28 cellular contexts compared by ENCODE assay signal in genomic region chr6:95357380-95358025, GRCh38.
"Had no signal": no experiment of that assay in that cellular context is flagged by ENCODE, and none has a peak within 500 bp of the region (broad histone marks: within the 10 kb centered on the region; RNA-seq: fewer than 3 reads in every experiment).

No MANE protein-coding gene starts in this region.

- H3K4me3 ChIP-seq: neural progenitor cell, psoas muscle, skin epidermis, smooth muscle cell, spleen, suprapubic skin, testis, tibial artery, transverse colon, upper lobe of right lung, uterus had no signal

- DNase-seq: naive thymus-derived CD4-positive, alpha-beta T cell; natural killer cell; occipital lobe; posterior cingulate gyrus; psoas muscle; right cardiac atrium; spleen; stimulated activated CD4-positive, alpha-beta T cell treated with anti-CD3 and anti-CD28 coated beads, Interleukin-12 subunit alpha, Interleukin-12 subunit beta, amount 100 ng/mL, for 4 hours; stimulated activated CD4-positive, alpha-beta T cell treated with anti-CD3 and anti-CD28 coated beads, Interleukin-1b, Interleukin-23, amount 100 ng/mL, for 48 hours; stimulated activated CD4-positive, alpha-beta T cell treated with anti-CD3 and anti-CD28 coated beads, Interleukin-4, amount 100 ng/mL, for 1 hour; stimulated activated CD4-positive, alpha-beta T cell treated with anti-CD3 and anti-CD28 coated beads, Interleukin-4, amount 100 ng/mL, for 4 hours; stimulated activated CD8-positive, alpha-beta memory T cell treated with anti-CD3 and anti-CD28 coated beads, Interleukin-4, amount 100 ng/mL, for 48 hours; stimulated activated naive CD4-positive, alpha-beta T cell; stimulated activated naive CD8-positive, alpha-beta T cell treated with anti-CD3 and anti-CD28 coated beads, Interleukin-15, amount 100 ng/mL, for 72 hours; stimulated activated naive CD8-positive, alpha-beta T cell treated with anti-CD3 and anti-CD28 coated beads, Interleukin-15, Interleukin-2, amounts not matched to agents 100 U/mL and 50 U/mL, for 24 hours; substantia nigra; testis; tibial artery; transverse colon; upper lobe of right lung; uterus had no signal

- H3K9me3 ChIP-seq: psoas muscle, spleen, suprapubic skin, testis, tibial artery, transverse colon, upper lobe of right lung, uterus had no signal

- H3K79me2 ChIP-seq: parathyroid adenoma had no signal

- ATAC-seq: naive thymus-derived CD4-positive, alpha-beta T cell; natural killer cell; psoas muscle; right cardiac atrium; sciatic nerve; stimulated activated memory B cell treated with anti-CD40 and anti-IgM and Interleukin-4, amounts not matched to agents 10 μg/mL and 1 μg/mL and 100 μg/mL, for 72 hours; stimulated activated naive CD8-positive, alpha-beta T cell treated with anti-CD3 and anti-CD28 coated beads, Interleukin-15, amount 100 ng/mL, for 72 hours; stimulated activated naive CD8-positive, alpha-beta T cell treated with anti-CD3 and anti-CD28 coated beads, Interleukin-15, Interleukin-2, amounts not matched to agents 100 U/mL and 50 U/mL, for 24 hours; upper lobe of right lung had no signal

- H2AFZ ChIP-seq: neural progenitor cell, parathyroid adenoma had no signal

- H3K4me2 ChIP-seq: neural progenitor cell, smooth muscle cell had no signal

- H3K4me1 ChIP-seq: neural progenitor cell, parathyroid adenoma, psoas muscle, spleen, suprapubic skin, testis, tibial artery, transverse colon, upper lobe of right lung, uterus had no signal

- H3K27ac ChIP-seq: neural progenitor cell, parathyroid adenoma, psoas muscle, skin epidermis, spleen, suprapubic skin, testis, tibial artery, transverse colon, upper lobe of right lung, uterus had no signal

- H3K27me3 ChIP-seq: neural progenitor cell, spleen, suprapubic skin, testis, tibial artery, transverse colon, upper lobe of right lung, uterus had no signal

- H3K9ac ChIP-seq: neural progenitor cell, parathyroid adenoma had no signal

- H3K36me3 ChIP-seq: neural progenitor cell, spleen, suprapubic skin, tibial artery, transverse colon, upper lobe of right lung, uterus had no signal
